11 cellular contexts compared by ENCODE assay signal in genomic region chr7:129609666-129610065, GRCh38. TPM values are rescaled to one million over a fixed set of nuclear protein-coding genes. Genes with fewer than 3 reads are reported as not detected.
A peak's percentile ranks its signal among the peaks of the same experiment; 100 is the strongest.
DNase-seq lines count a peak whose midpoint lies in the region; ATAC-seq and TF ChIP-seq lines count a peak whose summit lies in the region.
"Had no signal": no experiment of that assay in that cellular context is flagged by ENCODE, and none has a peak within 500 bp of the region (broad histone marks: within the 10 kb centered on the region; RNA-seq: fewer than 3 reads in every experiment).

No MANE protein-coding gene starts in this region.

- H3K4me3 Mint-ChIP-seq in CD14-positive monocyte, result peak overlapping the region in 1 of 2 donors; percentile 52
- peak overlapping the region; percentile 98 for H3K4me3 Mint-ChIP-seq in activated T-helper 1 cell treated with anti-CD3 and anti-CD28 coated beads, Interleukin-12 subunit alpha, Interleukin-12 subunit beta, Interleukin-2, Interleukin-4 antibody, amounts not matched to agents 30 ng/mL and 10 ng/mL and 1 ng/mL, durations not matched to agents 14 hours and 24 hours and 36 hours
- peak overlapping the region in 7 of 8 donors; percentile 58 to 99 (median 92) for H3K4me3 Mint-ChIP-seq in naive B cell

- peaks cover 13 to 14% of the 10 kb centered on the region in 2 donors for H3K36me3 Mint-ChIP-seq in CD14-positive monocyte
- peaks cover 34% of the 10 kb centered on the region for H3K36me3 Mint-ChIP-seq in activated T-helper 1 cell treated with anti-CD3 and anti-CD28 coated beads, Interleukin-12 subunit alpha, Interleukin-12 subunit beta, Interleukin-2, Interleukin-4 antibody, amounts not matched to agents 30 ng/mL and 10 ng/mL and 1 ng/mL, durations not matched to agents 14 hours and 24 hours and 36 hours (ENCODE audit: low read depth)
- no peaks in the 10 kb centered on the region for H3K36me3 Mint-ChIP-seq in naive B cell

- H3K4me3 ChIP-seq in GM23248 (0 out of 2 replicates have a peak overlapping the region, but pooled peaks have one; percentile 97), Peyer's patch (no peak overlapping the region)

- H3K9me3 Mint-ChIP-seq in CD14-positive monocyte, result no peaks in the 10 kb centered on the region
- no peaks in the 10 kb centered on the region for H3K9me3 Mint-ChIP-seq in activated T-helper 1 cell treated with anti-CD3 and anti-CD28 coated beads, Interleukin-12 subunit alpha, Interleukin-12 subunit beta, Interleukin-2, Interleukin-4 antibody, amounts not matched to agents 30 ng/mL and 10 ng/mL and 1 ng/mL, durations not matched to agents 14 hours and 24 hours and 36 hours
- no peaks in the 10 kb centered on the region for H3K9me3 Mint-ChIP-seq in naive B cell

- H3K9me2 ChIP-seq in GM23248 (ENCODE audit: insufficient read depth), result no peaks in the 10 kb centered on the region

- H3K27me3 ChIP-seq in GM23248 (replicated peaks; ENCODE audit: insufficient read depth), result no peaks in the 10 kb centered on the region
- H3K27me3 ChIP-seq in Peyer's patch, result no peaks in the 10 kb centered on the region
- H3K27me3 ChIP-seq: adrenal gland had no signal

- no peaks in the 10 kb centered on the region for H3F3A ChIP-seq in GM23248 (ENCODE audit: insufficient read depth)

- no peaks in the 10 kb centered on the region for H3K36me3 ChIP-seq in GM23248 (ENCODE audit: low read depth)
- H3K36me3 ChIP-seq in Peyer's patch, result no peaks in the 10 kb centered on the region
- H3K36me3 ChIP-seq: adrenal gland had no signal

- no peak for TF ChIP-seq POLR2A in Peyer's patch (IDR thresholded peaks at IDR 0.05)

- intact Hi-C loops in CD14-positive monocyte (cut with micrococcal nuclease), result loop anchor here in 1 of 2 donors (5.0 to 10.0 kb wide), 2 partner anchors 33 to 105 kb away; partner anchors contain the start of gene SMKR1
- intact Hi-C loops in activated T-helper 1 cell treated with anti-CD3 and anti-CD28 coated beads, Interleukin-12 subunit alpha, Interleukin-12 subunit beta, Interleukin-2, Interleukin-4 antibody, amounts not matched to agents 30 ng/mL and 10 ng/mL and 1 ng/mL, durations not matched to agents 14 hours and 24 hours and 36 hours (cut with micrococcal nuclease), result loop anchor here (2.0 to 5.0 kb wide), 6 partner anchors 115 to 1718 kb away; partner anchors contain the start of gene MKLN1

- H3K9me3 ChIP-seq in GM23248 (ENCODE audit: low read depth) (no peaks in the 10 kb centered on the region), Peyer's patch (no peaks in the 10 kb centered on the region)
- H3K9me3 ChIP-seq: adrenal gland had no signal

- WGBS in GM23248 (ENCODE audit: low coverage in 1 of 2, low lambda C conversion rate in 2 of 2, missing lambda C conversion rate in 2 of 2), 2 experiments, result 90% methylated on average over 2 of the region's 2 CpGs

- H3K27ac Mint-ChIP-seq in CD14-positive monocyte (peak overlapping the region in 6 of 7 donors; percentile 50 to 98 (median 69)), naive B cell (peak overlapping the region in 5 of 6 donors; percentile 65 to 96 (median 78))
- H3K27ac Mint-ChIP-seq in activated T-helper 1 cell treated with anti-CD3 and anti-CD28 coated beads, Interleukin-12 subunit alpha, Interleukin-12 subunit beta, Interleukin-2, Interleukin-4 antibody, amounts not matched to agents 30 ng/mL and 10 ng/mL and 1 ng/mL, durations not matched to agents 14 hours and 24 hours and 36 hours, result peak overlapping the region; percentile 99

- no peak overlapping the region for H2AFZ ChIP-seq in GM23248

- TF ChIP-seq CTCF in CD14-positive monocyte (IDR thresholded peaks at IDR 0.05), result no peak
- no peak for TF ChIP-seq CTCF in Peyer's patch (IDR thresholded peaks at IDR 0.05)

- DNase-seq in CD14-positive monocyte (ENCODE audit: low spot score), result no peak
- peak; percentile 61 for DNase-seq in GM23248
- DNase-seq in activated T-helper 1 cell treated with anti-CD3 and anti-CD28 coated beads, Interleukin-12 subunit alpha, Interleukin-12 subunit beta, Interleukin-2, Interleukin-4 antibody, amounts not matched to agents 30 ng/mL and 10 ng/mL and 1 ng/mL, durations not matched to agents 14 hours and 24 hours and 36 hours (ENCODE audit: low spot score), result no peak
- DNase-seq in naive B cell, result no peak
- DNase-seq in SIG-M5 (lab: John Stamatoyannopoulos, UW), result no peak
- DNase-seq in NCI-H187 (lab: John Stamatoyannopoulos, UW), result no peak
- no peak for DNase-seq in Peyer's patch
- DNase-seq in NCI-H1092 (lab: John Stamatoyannopoulos, UW), result no peak
- DNase-seq: adrenal gland; DMS79 treated with DMSO at 0.1 percent for 48 hours; stimulated activated naive CD4-positive, alpha-beta T cell treated with Interleukin-2 at 50 U/mL for 16 hours had no signal

- no peaks in the 10 kb centered on the region for H4K20me1 ChIP-seq in GM23248 (ENCODE audit: insufficient read depth)

- H3K4me2 ChIP-seq in GM23248 (ENCODE audit: unreplicated experiment), result no peak overlapping the region

- no peak overlapping the region for H3K9ac ChIP-seq in GM23248

- peaks cover 65% of the 10 kb centered on the region for H3K4me1 Mint-ChIP-seq in CD14-positive monocyte
- peaks cover 43% of the 10 kb centered on the region for H3K4me1 Mint-ChIP-seq in activated T-helper 1 cell treated with anti-CD3 and anti-CD28 coated beads, Interleukin-12 subunit alpha, Interleukin-12 subunit beta, Interleukin-2, Interleukin-4 antibody, amounts not matched to agents 30 ng/mL and 10 ng/mL and 1 ng/mL, durations not matched to agents 14 hours and 24 hours and 36 hours (ENCODE audit: low read depth)
- H3K4me1 Mint-ChIP-seq in naive B cell, result peaks cover 43 to 76% (median 57%) of the 10 kb centered on the region in 3 donors

- peaks cover 0 to 2% (median 2%) of the 10 kb centered on the region in 3 donors for H3K27me3 Mint-ChIP-seq in CD14-positive monocyte (ENCODE audit: low read depth in 3 of 3)
- no peaks in the 10 kb centered on the region for H3K27me3 Mint-ChIP-seq in activated T-helper 1 cell treated with anti-CD3 and anti-CD28 coated beads, Interleukin-12 subunit alpha, Interleukin-12 subunit beta, Interleukin-2, Interleukin-4 antibody, amounts not matched to agents 30 ng/mL and 10 ng/mL and 1 ng/mL, durations not matched to agents 14 hours and 24 hours and 36 hours (ENCODE audit: insufficient read depth)
- no peaks in the 10 kb centered on the region for H3K27me3 Mint-ChIP-seq in naive B cell

- H3K79me2 ChIP-seq in GM23248 (ENCODE audit: insufficient read depth), result peaks cover 48% of the 10 kb centered on the region

- ATAC-seq in naive B cell (ENCODE audit: low read depth in 2 of 2), result no peak

- in situ Hi-C loops in GM23248 (cut with MboI), result no loop called here

- no peak overlapping the region for H3K27ac ChIP-seq in GM23248
- no peak overlapping the region for H3K27ac ChIP-seq in Peyer's patch

- peaks cover 12% of the 10 kb centered on the region; the same call in 1 of the 2 replicates for H3K4me1 ChIP-seq in GM23248 (ENCODE audit: insufficient read depth)
- peaks cover 0 to 24% (median 8%) of the 10 kb centered on the region in 4 donors for H3K4me1 ChIP-seq in Peyer's patch

RNA-seq across cellular contexts. Expression of gene NRF1, which starts 1.9 kb away (rescaled TPM):
- 1 to 10 TPM; 5.1 to 7.7 TPM for polyA plus RNA-seq in CD14-positive monocyte
- 7.0 and 11.1 TPM in 2 replicates for total RNA-seq in GM23248 (2014; rRNA removed; shearing (Covaris generic))
- polyA plus RNA-seq in GM23248 (2016; fragmentation: Nextera tagmentation; extraction: Ambion mirVana), result 2.5 and 3.5 TPM in 2 replicates
- total RNA-seq in activated T-helper 1 cell treated with anti-CD3 and anti-CD28 coated beads, Interleukin-12 subunit alpha, Interleukin-12 subunit beta, Interleukin-2, Interleukin-4 antibody, amounts not matched to agents 30 ng/mL and 10 ng/mL and 1 ng/mL, durations not matched to agents 14 hours and 24 hours and 36 hours, result 22.8 and 25.9 TPM in 2 replicates
- 10 to 100 TPM in 5 of 6 donors, 1 to 10 TPM in 1; 9.6 to 32.4 (median 28.9) TPM for polyA plus RNA-seq in naive B cell (ENCODE audit: low read depth in 6 of 6)
- 10 to 100 TPM; 11.2 to 27.2 (median 16.5) TPM for total RNA-seq in Peyer's patch
